8 cellular contexts compared by ENCODE assay signal in the genomic region with DNA sequence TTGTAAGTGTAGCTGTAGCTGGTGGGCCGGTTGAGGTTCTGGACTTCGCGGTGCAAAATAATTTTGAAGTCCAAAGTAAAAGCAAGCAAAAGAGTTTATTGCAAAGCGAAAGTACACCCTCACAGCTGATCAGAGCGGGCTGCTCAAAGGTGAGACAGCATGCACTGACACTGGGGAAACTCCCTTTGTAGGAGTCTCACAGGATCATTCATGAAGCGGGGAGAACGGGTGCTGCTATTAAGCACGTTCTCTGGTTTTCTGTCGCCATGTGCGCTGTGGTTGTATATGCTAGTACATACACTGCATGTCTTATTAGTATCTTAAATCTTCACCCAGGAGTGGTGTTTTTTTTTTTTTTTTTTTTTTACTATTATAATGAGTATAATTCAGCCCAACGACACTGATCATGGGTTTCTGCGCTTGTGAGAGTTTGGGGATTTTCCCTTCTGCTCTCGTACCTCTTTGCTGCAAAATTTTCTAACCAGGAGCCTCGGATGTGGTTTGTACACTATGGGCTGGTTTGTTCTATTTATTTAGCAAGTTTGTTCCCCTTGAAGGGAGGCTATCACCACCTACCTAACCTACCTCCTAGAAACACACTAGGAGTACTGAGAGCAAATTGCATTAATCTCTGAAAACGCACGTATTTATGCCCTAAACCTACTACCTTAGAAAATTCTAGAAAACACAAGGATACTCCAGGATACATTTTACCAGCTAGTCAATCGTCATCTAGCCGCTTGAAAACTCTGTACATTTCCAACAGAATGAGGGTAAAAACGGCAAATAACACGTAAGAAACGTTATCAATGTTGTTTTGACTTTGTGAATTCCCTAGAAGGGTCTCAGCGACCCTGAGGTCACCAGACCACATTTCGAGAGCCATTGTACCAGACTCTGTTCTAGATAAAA. TPM values are rescaled to one million over a fixed set of nuclear protein-coding genes. Genes with fewer than 3 reads are reported as not detected.
A peak's percentile ranks its signal among the peaks of the same experiment; 100 is the strongest.
DNase-seq lines count a peak whose midpoint lies in the region; ATAC-seq, FAIRE-seq and TF ChIP-seq lines count a peak whose summit lies in the region.

No MANE protein-coding gene starts in this region.

- H3K79me2 ChIP-seq in ACC112 (ENCODE audit: control insufficient read depth, insufficient read depth, low read length, unreplicated experiment), result peaks cover 18% of the 10 kb centered on the region

- no peak for TF ChIP-seq CTCF in VCaP (conservative IDR thresholded peaks at IDR 0.05)
- no peak for TF ChIP-seq CTCF in breast epithelium (IDR thresholded peaks at IDR 0.05)

- no peaks in the 10 kb centered on the region; the same call in 1 of the 2 replicates for H3K36me3 ChIP-seq in ACC112 (ENCODE audit: insufficient read depth, low read length)
- H3K36me3 ChIP-seq in breast epithelium, result no peaks in the 10 kb centered on the region

- H3K9me3 ChIP-seq in breast epithelium, result no peaks in the 10 kb centered on the region

- peak overlapping the region; percentile 68; the same call in 1 of the 2 replicates for H3K27ac ChIP-seq in ACC112 (ENCODE audit: low read depth, low read length)
- peak overlapping the region; percentile 79 for H3K27ac ChIP-seq in VCaP
- H3K27ac ChIP-seq in breast epithelium, result peak overlapping the region; percentile 95 to 98

- intact Hi-C loops in breast epithelium (cut with DNase I; ENCODE audit: low total_unique reads), result loop anchor here (10.0 kb wide), 1 partner anchor 222 kb away; a partner anchor contains a TSS

- ATAC-seq in HG03432 (IDR thresholded peaks at IDR 0.05; ENCODE audit: unreplicated experiment), result peak; percentile 65

- peak; percentile 89 for FAIRE-seq in GM19239 (lab: Jason Lieb, UNC)

- H3K4me1 ChIP-seq in ACC112 (ENCODE audit: control insufficient read depth, insufficient read depth, low read length, unreplicated experiment) (peaks cover 22% of the 10 kb centered on the region), breast epithelium (peaks cover 0 to 6% of the 10 kb centered on the region in 2 donors)

- H3K4me3 ChIP-seq in ACC112 (ENCODE audit: low read depth, low read length) (peak overlapping the region; percentile 96), breast epithelium (peak overlapping the region; percentile 69 to 96 (median 84))

- no peak for TF ChIP-seq POLR2A in breast epithelium (IDR thresholded peaks at IDR 0.05)

- H2AFZ ChIP-seq in ACC112 (ENCODE audit: low read length, unreplicated experiment), result peak overlapping the region; percentile 90

- no peaks in the 10 kb centered on the region for H3K27me3 ChIP-seq in ACC112 (ENCODE audit: insufficient read depth, low read length)
- no peaks in the 10 kb centered on the region for H3K27me3 ChIP-seq in breast epithelium

- DNase-seq in GM19239 (ENCODE audit: insufficient read length, low spot score), result peak; percentile 48
- no peak for DNase-seq in breast epithelium (ENCODE audit: low spot score in 2 of 2)
- DNase-seq in medulla oblongata (ENCODE audit: extremely low spot score), result peak; percentile 33
- peak; percentile 36 to 63 for DNase-seq in stimulated activated CD8-positive, alpha-beta memory T cell treated with anti-CD3 and anti-CD28 coated beads, Interleukin-2, amount 100 ng/mL, for 48 hours (ENCODE audit: low read depth in 2 of 2)
- no peak for DNase-seq in dedifferentiated amniotic fluid mesenchymal stem cell (ENCODE audit: extremely low spot score)

RNA-seq across cellular contexts. Expression of a gene that starts 1.3 kb away (rescaled TPM):
- total RNA-seq in breast epithelium, result 10 to 100 TPM in 2 of 3 donors, 1 to 10 TPM in 1; 5.8 to 12.8 (median 12.7) TPM

Comparison
In these comparisons a context has a peak if more than half of its experiments do, and no peak if none do; other contexts are left out.
1. DNase-seq: peak in GM19239 (single experiment), medulla oblongata (single experiment) and stimulated activated CD8-positive, alpha-beta memory T cell treated with anti-CD3 and anti-CD28 coated beads, Interleukin-2, amount 100 ng/mL, for 48 hours (2 of 2); none in breast epithelium (0 of 2) and dedifferentiated amniotic fluid mesenchymal stem cell (single experiment).
2. Peak in every context shown above with its lines, with median percentiles within 50 percentile points of each other: H3K27ac ChIP-seq.